Comparison of ENCODE assay signal across 12 cellular contexts in the genomic region with DNA sequence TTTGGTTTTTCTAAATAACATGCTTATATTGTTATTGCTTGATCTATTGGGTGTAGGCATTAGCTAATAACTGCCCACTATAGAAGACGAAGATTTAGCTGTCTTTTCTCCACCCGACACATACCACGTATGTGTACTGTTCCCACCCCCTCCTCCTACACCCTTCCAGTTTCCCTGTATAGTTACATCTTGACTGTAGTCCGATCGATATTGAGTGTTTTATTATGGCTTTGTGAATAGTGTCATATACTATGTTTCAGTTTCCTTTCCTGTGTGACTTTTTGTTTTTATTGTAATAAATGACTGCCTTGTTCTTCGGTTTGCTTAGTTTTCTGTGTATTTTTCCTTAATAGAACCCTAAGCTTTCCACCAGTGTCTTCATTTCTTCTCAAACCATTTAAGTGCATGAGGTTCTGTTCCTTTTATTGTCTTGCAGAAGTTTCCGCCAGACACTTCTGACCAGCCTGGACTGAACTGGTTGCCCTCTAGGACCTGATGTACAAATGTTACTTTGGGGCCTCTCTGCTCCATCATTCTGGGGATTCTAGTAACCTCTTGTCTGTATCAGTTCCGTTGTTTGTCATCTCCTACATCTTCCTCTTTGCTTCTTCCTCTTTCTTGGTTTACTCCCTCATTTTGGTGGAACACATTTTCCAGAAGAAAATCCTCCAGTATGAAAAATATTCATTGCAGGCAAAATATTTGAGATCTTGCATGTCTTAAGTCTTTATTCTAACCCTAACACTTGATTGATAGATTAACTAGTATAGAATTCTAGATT.
A peak's percentile ranks its signal among the peaks of the same experiment; 100 is the strongest.
DNase-seq lines count a peak whose midpoint lies in the region; ATAC-seq and TF ChIP-seq lines count a peak whose summit lies in the region.
"Had no signal": no experiment of that assay in that cellular context is flagged by ENCODE, and none has a peak within 500 bp of the region (broad histone marks: within the 10 kb centered on the region; RNA-seq: fewer than 3 reads in every experiment).

No MANE protein-coding gene starts in this region.

- H3K27ac ChIP-seq in HL-60 (replicated peaks) (peak overlapping the region; percentile 21; the same call in 1 of the 2 replicates), prostate gland (no peak overlapping the region)
- H3K27ac ChIP-seq: A549 had no signal

- no peak for TF ChIP-seq POLR2A in prostate gland (IDR thresholded peaks at IDR 0.05)

- ATAC-seq in GM21786 (IDR thresholded peaks at IDR 0.05; ENCODE audit: unreplicated experiment) (peak; percentile 65), mucosa of descending colon (peak; percentile 48)
- ATAC-seq: A549 had no signal

- no peaks in the 10 kb centered on the region for H3K9me3 ChIP-seq in mucosa of descending colon
- no peaks in the 10 kb centered on the region for H3K9me3 ChIP-seq in prostate gland
- H3K9me3 ChIP-seq: A549 had no signal

- peak overlapping the region; percentile 70 for H3K27ac Mint-ChIP-seq in activated CD4-positive, alpha-beta T cell treated with anti-CD3 and anti-CD28 coated beads, Interleukin-2, amount 10 ng/mL, durations not matched to agents 24 days and 14 days
- H3K27ac Mint-ChIP-seq: type B pancreatic cell had no signal

- peaks cover 16% of the 10 kb centered on the region for H3K36me3 Mint-ChIP-seq in activated CD4-positive, alpha-beta T cell treated with anti-CD3 and anti-CD28 coated beads, Interleukin-2, amount 10 ng/mL, durations not matched to agents 24 days and 14 days (ENCODE audit: low read depth)
- H3K36me3 Mint-ChIP-seq: type B pancreatic cell had no signal

- intact Hi-C loops in activated CD4-positive, alpha-beta T cell treated with anti-CD3 and anti-CD28 coated beads, Interleukin-2, amount 10 ng/mL, durations not matched to agents 24 days and 14 days (cut with micrococcal nuclease) = loop anchor here (1.0 kb wide), 4 partner anchors 22 to 299 kb away; no protein-coding TSS in a partner anchor
- intact Hi-C loops in mucosa of descending colon (cut with DNase I, micrococcal nuclease) (no loop called here), prostate gland (cut with DNase I) (loop anchor here (10.0 kb wide), 1 partner anchor 167 kb away; a partner anchor contains a TSS)

- no peak for DNase-seq in activated CD4-positive, alpha-beta T cell treated with anti-CD3 and anti-CD28 coated beads, Interleukin-2, amount 10 ng/mL, durations not matched to agents 24 days and 14 days
- no peak for DNase-seq in activated CD4-positive, alpha-beta T cell treated with anti-CD3 and anti-CD28 coated beads, Interleukin-2, amount 50 U/mL, for 4 hours
- DNase-seq in HL-60 (ENCODE audit: low read depth in 1 of 2, low spot score in 1 of 2) (peak; percentile 39 to 72), mucosa of descending colon (no peak), NCI-H774 (lab: John Stamatoyannopoulos, UW) (no peak), prostate gland (ENCODE audit: low spot score) (no peak), NCI-H187 treated with DMSO at 0.1 percent for 48 hours (lab: John Stamatoyannopoulos, UW) (no peak)
- DNase-seq: activated CD4-positive, alpha-beta T cell treated with anti-CD3 and anti-CD28 coated beads, Interleukin-2, amount 50 U/mL, for 48 hours had no signal

- H3K4me1 Mint-ChIP-seq in activated CD4-positive, alpha-beta T cell treated with anti-CD3 and anti-CD28 coated beads, Interleukin-2, amount 10 ng/mL, durations not matched to agents 24 days and 14 days = peaks cover 62% of the 10 kb centered on the region

- H3K4me3 ChIP-seq in HL-60 (replicated peaks; ENCODE audit: insufficient read depth, low read length) (no peak overlapping the region), mucosa of descending colon (no peak overlapping the region), prostate gland (no peak overlapping the region)
- H3K4me3 ChIP-seq: A549, skin epidermis had no signal

- no peaks in the 10 kb centered on the region for H3K9me3 Mint-ChIP-seq in activated CD4-positive, alpha-beta T cell treated with anti-CD3 and anti-CD28 coated beads, Interleukin-2, amount 10 ng/mL, durations not matched to agents 24 days and 14 days
- H3K9me3 Mint-ChIP-seq: type B pancreatic cell had no signal

- no peaks in the 10 kb centered on the region for H3K4me1 ChIP-seq in mucosa of descending colon (ENCODE audit: low read depth)
- no peaks in the 10 kb centered on the region for H3K4me1 ChIP-seq in prostate gland (replicated peaks)
- H3K4me1 ChIP-seq: A549 had no signal

- H3K27me3 ChIP-seq in HL-60 (ENCODE audit: insufficient read depth, poor library complexity, severe bottlenecking) (no peaks in the 10 kb centered on the region), prostate gland (replicated peaks; ENCODE audit: insufficient read depth) (no peaks in the 10 kb centered on the region)

- TF ChIP-seq CTCF in HL-60 (IDR thresholded peaks at IDR 0.05; ENCODE audit: insufficient read depth, low read length) (no peak), mucosa of descending colon (IDR thresholded peaks at IDR 0.05) (no peak), prostate gland (IDR thresholded peaks at IDR 0.05) (no peak)

- 83% methylated on average over 8 of the region's 8 CpGs for WGBS in prostate gland

- no peaks in the 10 kb centered on the region for H3K27me3 Mint-ChIP-seq in activated CD4-positive, alpha-beta T cell treated with anti-CD3 and anti-CD28 coated beads, Interleukin-2, amount 10 ng/mL, durations not matched to agents 24 days and 14 days
- H3K27me3 Mint-ChIP-seq: type B pancreatic cell had no signal

- H3K36me3 ChIP-seq in mucosa of descending colon (ENCODE audit: low read depth) (no peaks in the 10 kb centered on the region), prostate gland (no peaks in the 10 kb centered on the region)

- peak overlapping the region; percentile 22 for H3K4me3 Mint-ChIP-seq in activated CD4-positive, alpha-beta T cell treated with anti-CD3 and anti-CD28 coated beads, Interleukin-2, amount 10 ng/mL, durations not matched to agents 24 days and 14 days
- H3K4me3 Mint-ChIP-seq: type B pancreatic cell had no signal

Comparison
In these comparisons a context has a peak if more than half of its experiments do, and no peak if none do; other contexts are left out.
1. DNase-seq: peak in HL-60 (2 of 2); none in activated CD4-positive, alpha-beta T cell treated with anti-CD3 and anti-CD28 coated beads, Interleukin-2, amount 10 ng/mL, durations not matched to agents 24 days and 14 days (single experiment), activated CD4-positive, alpha-beta T cell treated with anti-CD3 and anti-CD28 coated beads, Interleukin-2, amount 50 U/mL, for 4 hours (0 of 2), mucosa of descending colon (0 of 3), NCI-H774 (single experiment), prostate gland (single experiment) and NCI-H187 treated with DMSO at 0.1 percent for 48 hours (single experiment).
2. intact Hi-C loops: an anchor here in activated CD4-positive, alpha-beta T cell treated with anti-CD3 and anti-CD28 coated beads, Interleukin-2, amount 10 ng/mL, durations not matched to agents 24 days and 14 days (1.0 kb wide) and prostate gland (10.0 kb wide); none called in mucosa of descending colon.